12 cellular contexts compared by ENCODE assay signal in the genomic region with DNA sequence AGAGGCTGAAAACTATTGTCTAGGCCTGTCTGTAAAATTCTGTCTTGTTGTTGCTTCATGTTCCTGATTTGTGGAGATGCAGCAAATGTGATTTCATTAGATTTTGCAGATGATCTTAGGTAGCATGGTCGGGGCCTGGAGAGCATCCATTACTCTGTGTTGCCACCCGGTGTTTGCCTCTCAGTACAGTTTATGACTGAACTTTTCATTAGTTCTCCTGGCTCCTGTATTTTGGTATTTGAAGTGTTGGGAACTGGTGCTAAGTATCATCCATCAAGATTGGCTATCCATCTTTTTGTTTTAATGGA. TPM values are rescaled to one million over a fixed set of nuclear protein-coding genes. Genes with fewer than 3 reads are reported as not detected.
DNase-seq lines count a peak whose midpoint lies in the region; ATAC-seq, FAIRE-seq and TF ChIP-seq lines count a peak whose summit lies in the region.
"Had no signal": no experiment of that assay in that cellular context is flagged by ENCODE, and none has a peak within 500 bp of the region (broad histone marks: within the 10 kb centered on the region; RNA-seq: fewer than 3 reads in every experiment).

No MANE protein-coding gene starts in this region.

- H3K4me1 ChIP-seq in Loucy (ENCODE audit: insufficient read depth, low read length, poor library complexity, severe bottlenecking) (peaks cover 53% of the 10 kb centered on the region), mammary epithelial cell (ENCODE audit: insufficient read depth, low read length) (peaks cover 37% of the 10 kb centered on the region), pancreas (peaks cover 24 to 47% (median 39%) of the 10 kb centered on the region in 3 donors)

- H2AFZ ChIP-seq in Loucy (ENCODE audit: low read length) (no peak overlapping the region), mammary epithelial cell (ENCODE audit: low read depth, low read length) (no peak overlapping the region)

- FAIRE-seq in pancreas (lab: Jason Lieb, UNC), result no peak
- FAIRE-seq: TTC549 had no signal

- in situ Hi-C loops in mammary epithelial cell (cut with MboI; ENCODE audit: low sequenced_read_pairs in 2 of 2), result loop anchor here (10.0 to 25.0 kb wide), 3 partner anchors 287 to 465 kb away; partner anchors contain the start of genes EIF4ENIF1 (in 1 of the 2), PISD (in 1 of the 2) and SFI1 (in 1 of the 2)

- DNase-seq in AG04450 (ENCODE audit: low read depth, low spot score), result no peak
- DNase-seq in mammary epithelial cell, result no peak
- DNase-seq in myocyte (ENCODE audit: low read depth), result peak; percentile 9
- no peak for DNase-seq in pancreas
- DNase-seq in NCI-H2171 (lab: John Stamatoyannopoulos, UW), result no peak
- DNase-seq: DMS53, left colon, NCI-H345 had no signal

- H3K4me3 ChIP-seq in AG04450 (ENCODE audit: low read depth, low read length) (no peak overlapping the region), Loucy (ENCODE audit: low read length, poor library complexity, severe bottlenecking) (no peak overlapping the region), mammary epithelial cell (replicated peaks in 1 of 3; ENCODE audit: insufficient read depth in 1 of 3, low read depth in 2 of 3, low read length in 3 of 3) (no peak overlapping the region), pancreas (no peak overlapping the region)

- POLR2A ChIA-PET in AG04450 (lab: Yijun Ruan, JAX), result no interaction called here

- H3F3A ChIP-seq in Loucy (ENCODE audit: low read depth), result peaks cover 3% of the 10 kb centered on the region; the same call in 1 of the 2 replicates

- H3K9ac ChIP-seq in Loucy (ENCODE audit: low read depth, low read length, poor library complexity, severe bottlenecking) (peak overlapping the region; percentile 7), mammary epithelial cell (ENCODE audit: insufficient read depth, low read length) (peak overlapping the region; percentile 0)

- H3K36me3 ChIP-seq in Loucy (ENCODE audit: insufficient read depth, low read length) (peaks cover 38% of the 10 kb centered on the region), mammary epithelial cell (ENCODE audit: insufficient read depth, low read length) (peaks cover 34% of the 10 kb centered on the region), pancreas (peaks cover 4 to 11% (median 6%) of the 10 kb centered on the region in 3 donors)

- H3K27ac ChIP-seq in AG04450 (ENCODE audit: low read depth, low read length), result peak overlapping the region; percentile 49
- H3K27ac ChIP-seq in mammary epithelial cell (ENCODE audit: insufficient read depth, low read depth, low read length), result peak overlapping the region; percentile 2
- H3K27ac ChIP-seq in pancreas, result peak overlapping the region in 2 of 4 donors; percentile 22 to 71

- H3K27me3 ChIP-seq in AG04450 (ENCODE audit: control insufficient read depth, insufficient read depth, low read length) (no peaks in the 10 kb centered on the region), Loucy (ENCODE audit: insufficient read depth, low read length, poor library complexity, severe bottlenecking) (no peaks in the 10 kb centered on the region), mammary epithelial cell (ENCODE audit: insufficient read depth, low read length) (no peaks in the 10 kb centered on the region), pancreas (no peaks in the 10 kb centered on the region)

- CTCF ChIA-PET in AG04450 (lab: Charles Lee) (no interaction called here), mammary epithelial cell (lab: Charles Lee; ENCODE audit: low non-redundant PET) (no interaction called here)

- peaks cover 99% of the 10 kb centered on the region for H3K79me2 ChIP-seq in Loucy (ENCODE audit: insufficient read depth, low read length)
- peaks cover 98% of the 10 kb centered on the region for H3K79me2 ChIP-seq in mammary epithelial cell (ENCODE audit: insufficient read depth, low read length)

- no peaks in the 10 kb centered on the region for H3K9me2 ChIP-seq in Loucy (replicated peaks; ENCODE audit: low read depth, low read length)

- dilution Hi-C loops in mammary epithelial cell (cut with HindIII; ENCODE audit: low sequenced_read_pairs), result no loop called here

- BruUV-seq in mammary epithelial cell (replicated peaks; lab: Mats Ljungman, UMichigan), result no TSS peak

- intact Hi-C loops in mammary epithelial cell (cut with micrococcal nuclease), result no loop called here
- intact Hi-C loops in pancreas (cut with DNase I), result loop anchor here in 1 of 3 donors (5.0 kb wide), 1 partner anchor 70 kb away; no protein-coding TSS in a partner anchor

- ATAC-seq in GM18861 (IDR thresholded peaks at IDR 0.05; ENCODE audit: unreplicated experiment) (no peak), HG02852 (IDR thresholded peaks at IDR 0.05; ENCODE audit: unreplicated experiment) (no peak), pancreas (no peak)

- 0 out of 2 replicates have a peak, but pooled peaks have one; percentile 13 for TF ChIP-seq CTCF in AG04450 (IDR thresholded peaks at IDR 0.05; ENCODE audit: low read depth, low read length)
- TF ChIP-seq CTCF in Loucy (conservative IDR thresholded peaks at IDR 0.05; ENCODE audit: low read length), result peak; percentile 56
- peak in 1 of 2 donors; percentile 34 for TF ChIP-seq CTCF in mammary epithelial cell (conservative IDR thresholded peaks at IDR 0.05 in 1 of 2, IDR thresholded peaks at IDR 0.05 in 1 of 2; ENCODE audit: extremely low read depth in 1 of 2, insufficient read depth in 1 of 2, low read depth in 1 of 2, low read length in 2 of 2)
- no peak for TF ChIP-seq CTCF in pancreas (IDR thresholded peaks at IDR 0.05)

- 100% methylated on average over 2 of the region's 2 CpGs for WGBS in mammary epithelial cell (ENCODE audit: low coverage, missing lambda C conversion rate)
- 90 to 91% methylated on average over 2 of the region's 2 CpGs for WGBS in pancreas, 2 donors

- peak overlapping the region; percentile 45 for H3K4me2 ChIP-seq in Loucy (ENCODE audit: low read depth, low read length, poor library complexity, severe bottlenecking)
- no peak overlapping the region for H3K4me2 ChIP-seq in mammary epithelial cell (ENCODE audit: insufficient read depth, low read depth, low read length)

- H4K20me1 ChIP-seq in Loucy (ENCODE audit: insufficient read depth, low read length, poor library complexity, severe bottlenecking) (peaks cover 90% of the 10 kb centered on the region), mammary epithelial cell (ENCODE audit: insufficient read depth, low read length) (peaks cover 27% of the 10 kb centered on the region)

- no peaks in the 10 kb centered on the region for H3K9me3 ChIP-seq in AG04450 (ENCODE audit: control insufficient read depth, insufficient read depth, low read length)
- H3K9me3 ChIP-seq in Loucy (ENCODE audit: insufficient read depth, low read depth, low read length), result no peaks in the 10 kb centered on the region
- no peaks in the 10 kb centered on the region for H3K9me3 ChIP-seq in mammary epithelial cell (replicated peaks; ENCODE audit: insufficient read depth, low read length)
- H3K9me3 ChIP-seq in pancreas, result no peaks in the 10 kb centered on the region

RNA-seq across cellular contexts. Expression of gene YWHAH, which starts 7.7 kb away (rescaled TPM):
- polyA plus RNA-seq in AG04450 (2011; rRNA removed) (94.9 and 118 TPM in 2 replicates), mammary epithelial cell (195 TPM), pancreas (10 to 100 TPM; 41.3 to 62.2 TPM)
- polyA minus RNA-seq in AG04450 (2011; rRNA and poly(A)+ RNA removed), result 50.4 and 51.4 TPM in 2 replicates
- total RNA-seq in mammary epithelial cell (100 to 1,000 TPM; 153 to 166 TPM), myocyte (56.4 and 66.1 TPM in 2 replicates), pancreas (100 to 1,000 TPM in 1 of 6 donors, 10 to 100 TPM in 5; 40.2 to 106 (median 48.0) TPM)
- 216 TPM for polyA minus RNA-seq in mammary epithelial cell
- 136 TPM for polyA plus RNA-seq in myocyte (2012)

Comparison
In these comparisons a context has a peak if more than half of its experiments do, and no peak if none do; other contexts are left out.
1. CTCF ChIP-seq: peak in AG04450 (single experiment) and Loucy (single experiment); none in pancreas (0 of 4).